Comparison of ENCODE assay signal across 1 cellular context in the genomic region with DNA sequence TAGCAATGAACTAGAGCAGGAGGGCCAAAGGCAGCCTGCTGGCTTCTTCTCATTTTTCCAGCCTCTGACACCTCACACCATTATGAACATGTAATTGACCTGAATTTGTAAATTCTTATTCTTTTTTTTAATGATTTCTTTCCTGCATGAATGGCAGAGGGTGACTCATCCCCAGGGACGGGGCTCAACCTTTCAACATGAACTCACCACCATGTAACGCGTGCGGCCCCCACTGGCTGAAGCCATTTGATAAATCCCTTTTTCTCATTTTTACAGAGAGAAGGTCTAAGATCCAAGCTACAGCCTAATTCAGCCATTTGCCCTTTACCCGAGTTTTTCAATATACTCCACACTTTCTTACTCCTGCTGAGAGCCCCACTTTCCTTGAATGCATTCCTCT.
TF ChIP-seq lines count a peak whose summit lies in the region.

No MANE protein-coding gene starts in this region.

TF ChIP-seq in HepG2, 621 proteins besides CTCF, POLR2A, EP300 and RAD21:
- no peak for TF ChIP-seq ZNF253 (CRISPR knock-in tag; IDR thresholded peaks at IDR 0.05; ENCODE audit: borderline replicate concordance)
- TF ChIP-seq ZBTB33 (CRISPR knock-in tag; IDR thresholded peaks at IDR 0.05) = peak; percentile 73
- TF ChIP-seq ATF4 (CRISPR knock-in tag; IDR thresholded peaks at IDR 0.05) = no peak
- TF ChIP-seq FOSL2 (CRISPR knock-in tag; IDR thresholded peaks at IDR 0.05) = peak; percentile 55
- TF ChIP-seq ZNF777 (CRISPR knock-in tag; IDR thresholded peaks at IDR 0.05) = no peak
- TF ChIP-seq STAG1 (CRISPR knock-in tag; IDR thresholded peaks at IDR 0.05) = peak; percentile 21
TF ChIP-seq in HepG2: peak in this region for 3.
